In genomic region chr11:128297805-128298204, GRCh38 we compare ENCODE assay signal across 11 cellular contexts.
DNase-seq lines count a peak whose midpoint lies in the region; ATAC-seq and TF ChIP-seq lines count a peak whose summit lies in the region.
"Had no signal": no experiment of that assay in that cellular context is flagged by ENCODE, and none has a peak within 500 bp of the region (broad histone marks: within the 10 kb centered on the region; RNA-seq: fewer than 3 reads in every experiment).

No MANE protein-coding gene starts in this region.

- peak overlapping the region; percentile 5 for H3K27ac ChIP-seq in hepatocyte
- no peak overlapping the region for H3K27ac ChIP-seq in WERI-Rb-1

- no peak overlapping the region for H3K4me2 ChIP-seq in hepatocyte

- H2AFZ ChIP-seq in hepatocyte, result no peak overlapping the region

- H3K27ac Mint-ChIP-seq in activated T-cell treated with anti-CD3 and anti-CD28 coated beads, Interleukin-2, amount 50 U/mL, for 72 hours, result peak overlapping the region; percentile 94
- peak overlapping the region; percentile 96 for H3K27ac Mint-ChIP-seq in T-helper 17 cell
- H3K27ac Mint-ChIP-seq in stimulated activated naive B cell treated with anti-CD40 and anti-IgM and Interleukin-4, amounts not matched to agents 10 μg/mL and 1 μg/mL and 100 μg/mL, for 72 hours, result peak overlapping the region; percentile 89

- H3K9me3 ChIP-seq in T-helper 17 cell (ENCODE audit: control insufficient read depth, low read length, poor library complexity, severe bottlenecking) (no peaks in the 10 kb centered on the region), hepatocyte (ENCODE audit: low read depth) (no peaks in the 10 kb centered on the region), WERI-Rb-1 (ENCODE audit: severe bottlenecking) (no peaks in the 10 kb centered on the region)
- H3K9me3 ChIP-seq: esophagus squamous epithelium had no signal

- H4K20me1 ChIP-seq in hepatocyte (ENCODE audit: insufficient read depth, poor library complexity, severe bottlenecking), result no peaks in the 10 kb centered on the region

- peaks cover 34% of the 10 kb centered on the region for H3K4me1 ChIP-seq in hepatocyte (ENCODE audit: insufficient read depth)

- H3K27me3 ChIP-seq in hepatocyte (no peaks in the 10 kb centered on the region), WERI-Rb-1 (ENCODE audit: insufficient read depth, low read depth, severe bottlenecking) (no peaks in the 10 kb centered on the region)
- H3K27me3 ChIP-seq: esophagus squamous epithelium had no signal

- TF ChIP-seq CTCF in hepatocyte (IDR thresholded peaks at IDR 0.05; ENCODE audit: poor library complexity), result no peak
- TF ChIP-seq CTCF in WERI-Rb-1 (IDR thresholded peaks at IDR 0.05; ENCODE audit: low read depth, low read length), result no peak

- ATAC-seq in activated T-cell treated with anti-CD3 and anti-CD28 coated beads, Interleukin-2, amount 50 U/mL, for 72 hours (replicated peaks in 1 of 2), result no peak
- ATAC-seq in activated T-cell treated with anti-CD3 and anti-CD28 coated beads, Interleukin-2, amount 50 U/mL, for 4 hours, result no peak
- ATAC-seq in T-helper 17 cell, result no peak
- ATAC-seq in stimulated activated naive B cell treated with anti-CD40 and anti-IgM and Interleukin-4, amounts not matched to agents 10 μg/mL and 1 μg/mL and 100 μg/mL, for 72 hours (replicated peaks), result no peak

- peak overlapping the region; percentile 74 to 82 for H3K4me3 Mint-ChIP-seq in activated T-cell treated with anti-CD3 and anti-CD28 coated beads, Interleukin-2, amount 50 U/mL, for 72 hours
- H3K4me3 Mint-ChIP-seq in activated T-cell treated with anti-CD3 and anti-CD28 coated beads, Interleukin-2, amount 50 U/mL, for 4 hours, result no peak overlapping the region
- H3K4me3 Mint-ChIP-seq in T-helper 17 cell, result peak overlapping the region; percentile 57
- H3K4me3 Mint-ChIP-seq in stimulated activated naive B cell treated with anti-CD40 and anti-IgM and Interleukin-4, amounts not matched to agents 10 μg/mL and 1 μg/mL and 100 μg/mL, for 72 hours, result no peak overlapping the region

- H3K79me2 ChIP-seq in hepatocyte, result no peaks in the 10 kb centered on the region

- DNase-seq in activated T-cell treated with anti-CD3 and anti-CD28 coated beads, Interleukin-2, amount 50 U/mL, for 72 hours, result no peak
- no peak for DNase-seq in activated T-cell treated with anti-CD3 and anti-CD28 coated beads, Interleukin-2, amount 50 U/mL, for 4 hours
- DNase-seq in T-helper 17 cell (no peak), hepatocyte (ENCODE audit: low spot score) (no peak), Ammon's horn (ENCODE audit: low spot score) (no peak), WERI-Rb-1 (no peak), NCI-H146 (lab: John Stamatoyannopoulos, UW) (no peak)
- no peak for DNase-seq in stimulated activated naive B cell treated with anti-CD40 and anti-IgM and Interleukin-4, amounts not matched to agents 10 μg/mL and 1 μg/mL and 100 μg/mL, for 72 hours
- DNase-seq: activated CD4-positive, alpha-beta T cell treated with anti-CD3 and anti-CD28 coated beads for 1 hour; esophagus squamous epithelium; midbrain had no signal

- H3K36me3 ChIP-seq in hepatocyte (replicated peaks; ENCODE audit: insufficient read depth, low read depth) (no peaks in the 10 kb centered on the region), WERI-Rb-1 (no peaks in the 10 kb centered on the region)
- H3K36me3 ChIP-seq: esophagus squamous epithelium had no signal

- H3K4me1 Mint-ChIP-seq in activated T-cell treated with anti-CD3 and anti-CD28 coated beads, Interleukin-2, amount 50 U/mL, for 72 hours (ENCODE audit: low read depth), result peaks cover 88% of the 10 kb centered on the region
- H3K4me1 Mint-ChIP-seq in activated T-cell treated with anti-CD3 and anti-CD28 coated beads, Interleukin-2, amount 50 U/mL, for 4 hours (ENCODE audit: low read depth), result peaks cover 91% of the 10 kb centered on the region
- H3K4me1 Mint-ChIP-seq in T-helper 17 cell, result peaks cover 59% of the 10 kb centered on the region
- peaks cover 70 to 79% of the 10 kb centered on the region in 2 donors for H3K4me1 Mint-ChIP-seq in stimulated activated naive B cell treated with anti-CD40 and anti-IgM and Interleukin-4, amounts not matched to agents 10 μg/mL and 1 μg/mL and 100 μg/mL, for 72 hours

- peaks cover 13 to 19% of the 10 kb centered on the region in 2 donors for H3K36me3 Mint-ChIP-seq in activated T-cell treated with anti-CD3 and anti-CD28 coated beads, Interleukin-2, amount 50 U/mL, for 72 hours (ENCODE audit: insufficient read depth in 2 of 2)
- no peaks in the 10 kb centered on the region for H3K36me3 Mint-ChIP-seq in activated T-cell treated with anti-CD3 and anti-CD28 coated beads, Interleukin-2, amount 50 U/mL, for 4 hours (ENCODE audit: insufficient read depth)
- H3K36me3 Mint-ChIP-seq in T-helper 17 cell (ENCODE audit: low read depth), result peaks cover 3% of the 10 kb centered on the region
- H3K36me3 Mint-ChIP-seq in stimulated activated naive B cell treated with anti-CD40 and anti-IgM and Interleukin-4, amounts not matched to agents 10 μg/mL and 1 μg/mL and 100 μg/mL, for 72 hours, result peaks cover 3% of the 10 kb centered on the region in 2 donors

- no peaks in the 10 kb centered on the region for H3K27me3 Mint-ChIP-seq in activated T-cell treated with anti-CD3 and anti-CD28 coated beads, Interleukin-2, amount 50 U/mL, for 72 hours (ENCODE audit: low read depth)
- H3K27me3 Mint-ChIP-seq in activated T-cell treated with anti-CD3 and anti-CD28 coated beads, Interleukin-2, amount 50 U/mL, for 4 hours (ENCODE audit: low read depth), result no peaks in the 10 kb centered on the region
- no peaks in the 10 kb centered on the region for H3K27me3 Mint-ChIP-seq in T-helper 17 cell
- H3K27me3 Mint-ChIP-seq in stimulated activated naive B cell treated with anti-CD40 and anti-IgM and Interleukin-4, amounts not matched to agents 10 μg/mL and 1 μg/mL and 100 μg/mL, for 72 hours, result no peaks in the 10 kb centered on the region

- no peaks in the 10 kb centered on the region for H3K9me2 ChIP-seq in hepatocyte (replicated peaks; ENCODE audit: insufficient read depth)

- peaks cover 3% of the 10 kb centered on the region in 2 donors for H3K9me3 Mint-ChIP-seq in activated T-cell treated with anti-CD3 and anti-CD28 coated beads, Interleukin-2, amount 50 U/mL, for 72 hours
- H3K9me3 Mint-ChIP-seq in activated T-cell treated with anti-CD3 and anti-CD28 coated beads, Interleukin-2, amount 50 U/mL, for 4 hours, result peaks cover 9% of the 10 kb centered on the region
- H3K9me3 Mint-ChIP-seq in stimulated activated naive B cell treated with anti-CD40 and anti-IgM and Interleukin-4, amounts not matched to agents 10 μg/mL and 1 μg/mL and 100 μg/mL, for 72 hours, result peaks cover 3 to 4% of the 10 kb centered on the region in 2 donors

- H3K4me3 ChIP-seq in hepatocyte (no peak overlapping the region), WERI-Rb-1 (ENCODE audit: low read depth, low read length) (no peak overlapping the region)
- H3K4me3 ChIP-seq: esophagus squamous epithelium had no signal

- WGBS in hepatocyte (ENCODE audit: low lambda C conversion rate, missing lambda C conversion rate), result 88% methylated on average over 3 of the region's 3 CpGs

Comparison
In these comparisons a context has a peak if more than half of its experiments do, and no peak if none do; other contexts are left out.
1. H3K4me3 Mint-ChIP-seq: peak in activated T-cell treated with anti-CD3 and anti-CD28 coated beads, Interleukin-2, amount 50 U/mL, for 72 hours (2 of 2) and T-helper 17 cell (single experiment); none in activated T-cell treated with anti-CD3 and anti-CD28 coated beads, Interleukin-2, amount 50 U/mL, for 4 hours (single experiment) and stimulated activated naive B cell treated with anti-CD40 and anti-IgM and Interleukin-4, amounts not matched to agents 10 μg/mL and 1 μg/mL and 100 μg/mL, for 72 hours (0 of 2).
2. Peak in every context shown above with its lines, with median percentiles within 50 percentile points of each other: H3K27ac Mint-ChIP-seq.